1 cellular context compared by ENCODE assay signal in the genomic region with DNA sequence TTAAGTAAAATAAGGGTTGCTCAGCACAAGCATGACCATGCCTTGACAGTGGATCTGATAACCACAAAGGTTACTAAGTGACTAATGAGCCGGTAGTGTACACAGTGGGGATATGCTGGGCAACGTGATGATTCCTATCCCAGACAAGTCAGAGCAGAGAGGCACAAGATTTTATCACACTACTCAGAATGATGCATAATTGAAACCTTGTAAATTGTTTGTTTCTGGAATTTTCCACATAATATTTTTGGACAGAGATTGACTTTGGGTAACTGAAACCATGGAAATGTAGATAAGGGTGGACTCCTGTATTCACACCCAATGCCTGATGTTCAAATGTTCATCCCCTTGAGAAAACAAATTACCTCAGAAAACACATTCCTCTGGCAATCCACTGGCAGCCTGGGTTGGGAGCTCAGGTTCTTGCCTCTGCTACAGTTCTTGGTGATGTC.
TF ChIP-seq lines count a peak whose summit lies in the region.

No MANE protein-coding gene starts in this region.

TF ChIP-seq in K562, 482 proteins besides CTCF, POLR2A, EP300 and RAD21 (continued from another document and continues in another):
- TF ChIP-seq TGIF2 (CRISPR knock-in tag; IDR thresholded peaks at IDR 0.05) (no peak), ZNF134 (CRISPR knock-in tag; conservative IDR thresholded peaks at IDR 0.05) (no peak), JUN (IDR thresholded peaks at IDR 0.05; ENCODE audit: borderline replicate concordance, low read depth, low read length) (0 out of 2 replicates have a peak, but pooled peaks have one; percentile 11), JUN (CRISPR knock-in tag; IDR thresholded peaks at IDR 0.05; ENCODE audit: borderline replicate concordance) (no peak), RNF2 (IDR thresholded peaks at IDR 0.05) (no peak), ERF (CRISPR knock-in tag; IDR thresholded peaks at IDR 0.05) (no peak), ZNF507 (tag; conservative IDR thresholded peaks at IDR 0.05) (no peak), FOXJ2 (tag; IDR thresholded peaks at IDR 0.05) (peak; percentile 98), ARNT (IDR thresholded peaks at IDR 0.05) (no peak), ARID2 (IDR thresholded peaks at IDR 0.05) (no peak), ETV6 (IDR thresholded peaks at IDR 0.05; ENCODE audit: borderline replicate concordance in 1 of 2, low read depth in 2 of 2, low read length in 1 of 2) (no peak), ETV6 (CRISPR knock-in tag; IDR thresholded peaks at IDR 0.05; ENCODE audit: borderline replicate concordance) (no peak), HNRNPLL (IDR thresholded peaks at IDR 0.05; ENCODE audit: low read depth, low read length, poor library complexity, severe bottlenecking) (no peak), SREBF2 (CRISPR knock-in tag; IDR thresholded peaks at IDR 0.05) (no peak), SIRT6 (IDR thresholded peaks at IDR 0.05; ENCODE audit: low read depth, low read length) (no peak), BHLHE40 (IDR thresholded peaks at IDR 0.05; ENCODE audit: low read length) (no peak), RUNX1 (IDR thresholded peaks at IDR 0.05; ENCODE audit: low read depth) (no peak), BCL6 (CRISPR knock-in tag; IDR thresholded peaks at IDR 0.05) (no peak), FOSL1 (tag; conservative IDR thresholded peaks at IDR 0.05) (peak; percentile 80), FOXA3 (CRISPR knock-in tag; conservative IDR thresholded peaks at IDR 0.05 in 1 of 2, IDR thresholded peaks at IDR 0.05 in 1 of 2) (0 out of 4 replicates have a peak, but pooled peaks of 1 of the 2 experiments have one; percentile 9), XRCC5 (IDR thresholded peaks at IDR 0.05; ENCODE audit: low read depth, low read length) (no peak), GTF2A2 (tag; IDR thresholded peaks at IDR 0.05) (no peak), NFIX (CRISPR knock-in tag; IDR thresholded peaks at IDR 0.05; ENCODE audit: low read depth) (no peak), KHSRP (IDR thresholded peaks at IDR 0.05) (no peak), NR1H2 (CRISPR knock-in tag; IDR thresholded peaks at IDR 0.05) (no peak), PYGO2 (tag; IDR thresholded peaks at IDR 0.05) (no peak), C11orf30 (IDR thresholded peaks at IDR 0.05; ENCODE audit: low read depth) (no peak), ELF1 (tag; IDR thresholded peaks at IDR 0.05) (no peak), CC2D1A (IDR thresholded peaks at IDR 0.05) (no peak), ATF7 (IDR thresholded peaks at IDR 0.05) (no peak), SMAD4 (CRISPR knock-in tag; conservative IDR thresholded peaks at IDR 0.05) (no peak), TCF7 (IDR thresholded peaks at IDR 0.05; ENCODE audit: borderline replicate concordance) (no peak), HMG20B (CRISPR knock-in tag; IDR thresholded peaks at IDR 0.05) (no peak), SOX6 (IDR thresholded peaks at IDR 0.05) (peak; percentile 26; the same call in 1 of the 2 replicates), SPI1 (IDR thresholded peaks at IDR 0.05; ENCODE audit: borderline replicate concordance, low read depth, low read length) (no peak), ZNF780A (CRISPR knock-in tag; IDR thresholded peaks at IDR 0.05) (no peak), TEAD1 (CRISPR knock-in tag; IDR thresholded peaks at IDR 0.05) (no peak), MAFK (IDR thresholded peaks at IDR 0.05; ENCODE audit: low read length) (no peak), MED1 (CRISPR knock-in tag; IDR thresholded peaks at IDR 0.05; ENCODE audit: borderline replicate concordance) (no peak), EZH2 (IDR thresholded peaks at IDR 0.05; ENCODE audit: borderline replicate concordance, low read depth, low read length) (no peak), POLR3G (IDR thresholded peaks at IDR 0.05; ENCODE audit: extremely low read depth, insufficient read length, insufficient replicate concordance) (no peak), ZNF212 (CRISPR knock-in tag; IDR thresholded peaks at IDR 0.05) (no peak), YBX1 (IDR thresholded peaks at IDR 0.05) (no peak), CBFB (CRISPR knock-in tag; IDR thresholded peaks at IDR 0.05) (no peak), ZNF354B (CRISPR knock-in tag; IDR thresholded peaks at IDR 0.05) (no peak), ZKSCAN1 (IDR thresholded peaks at IDR 0.05; ENCODE audit: low read depth, low read length) (no peak), ASH1L (IDR thresholded peaks at IDR 0.05; ENCODE audit: borderline replicate concordance, low read depth, partially characterized antibody) (no peak)
- TF ChIP-seq, protein P1, sequence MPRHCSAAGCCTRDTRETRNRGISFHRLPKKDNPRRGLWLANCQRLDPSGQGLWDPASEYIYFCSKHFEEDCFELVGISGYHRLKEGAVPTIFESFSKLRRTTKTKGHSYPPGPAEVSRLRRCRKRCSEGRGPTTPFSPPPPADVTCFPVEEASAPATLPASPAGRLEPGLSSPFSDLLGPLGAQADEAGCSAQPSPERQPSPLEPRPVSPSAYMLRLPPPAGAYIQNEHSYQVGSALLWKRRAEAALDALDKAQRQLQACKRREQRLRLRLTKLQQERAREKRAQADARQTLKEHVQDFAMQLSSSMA (CRISPR knock-in tag; IDR thresholded peaks at IDR 0.05) = no peak
- TF ChIP-seq, protein P2, sequence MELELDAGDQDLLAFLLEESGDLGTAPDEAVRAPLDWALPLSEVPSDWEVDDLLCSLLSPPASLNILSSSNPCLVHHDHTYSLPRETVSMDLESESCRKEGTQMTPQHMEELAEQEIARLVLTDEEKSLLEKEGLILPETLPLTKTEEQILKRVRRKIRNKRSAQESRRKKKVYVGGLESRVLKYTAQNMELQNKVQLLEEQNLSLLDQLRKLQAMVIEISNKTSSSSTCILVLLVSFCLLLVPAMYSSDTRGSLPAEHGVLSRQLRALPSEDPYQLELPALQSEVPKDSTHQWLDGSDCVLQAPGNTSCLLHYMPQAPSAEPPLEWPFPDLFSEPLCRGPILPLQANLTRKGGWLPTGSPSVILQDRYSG (tag; conservative IDR thresholded peaks at IDR 0.05; ENCODE audit: low read depth) = no peak
- TF ChIP-seq, protein P3, sequence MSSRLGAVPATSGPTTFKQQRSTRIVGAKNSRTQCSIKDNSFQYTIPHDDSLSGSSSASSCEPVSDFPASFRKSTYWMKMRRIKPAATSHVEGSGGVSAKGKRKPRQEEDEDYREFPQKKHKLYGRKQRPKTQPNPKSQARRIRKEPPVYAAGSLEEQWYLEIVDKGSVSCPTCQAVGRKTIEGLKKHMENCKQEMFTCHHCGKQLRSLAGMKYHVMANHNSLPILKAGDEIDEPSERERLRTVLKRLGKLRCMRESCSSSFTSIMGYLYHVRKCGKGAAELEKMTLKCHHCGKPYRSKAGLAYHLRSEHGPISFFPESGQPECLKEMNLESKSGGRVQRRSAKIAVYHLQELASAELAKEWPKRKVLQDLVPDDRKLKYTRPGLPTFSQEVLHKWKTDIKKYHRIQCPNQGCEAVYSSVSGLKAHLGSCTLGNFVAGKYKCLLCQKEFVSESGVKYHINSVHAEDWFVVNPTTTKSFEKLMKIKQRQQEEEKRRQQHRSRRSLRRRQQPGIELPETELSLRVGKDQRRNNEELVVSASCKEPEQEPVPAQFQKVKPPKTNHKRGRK (tag; IDR thresholded peaks at IDR 0.05) = no peak
- TF ChIP-seq, protein P4, sequence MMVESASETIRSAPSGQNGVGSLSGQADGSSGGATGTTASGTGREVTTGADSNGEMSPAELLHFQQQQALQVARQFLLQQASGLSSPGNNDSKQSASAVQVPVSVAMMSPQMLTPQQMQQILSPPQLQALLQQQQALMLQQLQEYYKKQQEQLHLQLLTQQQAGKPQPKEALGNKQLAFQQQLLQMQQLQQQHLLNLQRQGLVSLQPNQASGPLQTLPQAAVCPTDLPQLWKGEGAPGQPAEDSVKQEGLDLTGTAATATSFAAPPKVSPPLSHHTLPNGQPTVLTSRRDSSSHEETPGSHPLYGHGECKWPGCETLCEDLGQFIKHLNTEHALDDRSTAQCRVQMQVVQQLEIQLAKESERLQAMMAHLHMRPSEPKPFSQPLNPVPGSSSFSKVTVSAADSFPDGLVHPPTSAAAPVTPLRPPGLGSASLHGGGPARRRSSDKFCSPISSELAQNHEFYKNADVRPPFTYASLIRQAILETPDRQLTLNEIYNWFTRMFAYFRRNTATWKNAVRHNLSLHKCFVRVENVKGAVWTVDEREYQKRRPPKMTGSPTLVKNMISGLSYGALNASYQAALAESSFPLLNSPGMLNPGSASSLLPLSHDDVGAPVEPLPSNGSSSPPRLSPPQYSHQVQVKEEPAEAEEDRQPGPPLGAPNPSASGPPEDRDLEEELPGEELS (CRISPR knock-in tag; IDR thresholded peaks at IDR 0.05; ENCODE audit: borderline replicate concordance) = no peak
- TF ChIP-seq, protein P5, sequence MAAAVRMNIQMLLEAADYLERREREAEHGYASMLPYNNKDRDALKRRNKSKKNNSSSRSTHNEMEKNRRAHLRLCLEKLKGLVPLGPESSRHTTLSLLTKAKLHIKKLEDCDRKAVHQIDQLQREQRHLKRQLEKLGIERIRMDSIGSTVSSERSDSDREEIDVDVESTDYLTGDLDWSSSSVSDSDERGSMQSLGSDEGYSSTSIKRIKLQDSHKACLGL (CRISPR knock-in tag; IDR thresholded peaks at IDR 0.05; ENCODE audit: borderline replicate concordance, poor library complexity, severe bottlenecking) = no peak
- TF ChIP-seq, protein P6, sequence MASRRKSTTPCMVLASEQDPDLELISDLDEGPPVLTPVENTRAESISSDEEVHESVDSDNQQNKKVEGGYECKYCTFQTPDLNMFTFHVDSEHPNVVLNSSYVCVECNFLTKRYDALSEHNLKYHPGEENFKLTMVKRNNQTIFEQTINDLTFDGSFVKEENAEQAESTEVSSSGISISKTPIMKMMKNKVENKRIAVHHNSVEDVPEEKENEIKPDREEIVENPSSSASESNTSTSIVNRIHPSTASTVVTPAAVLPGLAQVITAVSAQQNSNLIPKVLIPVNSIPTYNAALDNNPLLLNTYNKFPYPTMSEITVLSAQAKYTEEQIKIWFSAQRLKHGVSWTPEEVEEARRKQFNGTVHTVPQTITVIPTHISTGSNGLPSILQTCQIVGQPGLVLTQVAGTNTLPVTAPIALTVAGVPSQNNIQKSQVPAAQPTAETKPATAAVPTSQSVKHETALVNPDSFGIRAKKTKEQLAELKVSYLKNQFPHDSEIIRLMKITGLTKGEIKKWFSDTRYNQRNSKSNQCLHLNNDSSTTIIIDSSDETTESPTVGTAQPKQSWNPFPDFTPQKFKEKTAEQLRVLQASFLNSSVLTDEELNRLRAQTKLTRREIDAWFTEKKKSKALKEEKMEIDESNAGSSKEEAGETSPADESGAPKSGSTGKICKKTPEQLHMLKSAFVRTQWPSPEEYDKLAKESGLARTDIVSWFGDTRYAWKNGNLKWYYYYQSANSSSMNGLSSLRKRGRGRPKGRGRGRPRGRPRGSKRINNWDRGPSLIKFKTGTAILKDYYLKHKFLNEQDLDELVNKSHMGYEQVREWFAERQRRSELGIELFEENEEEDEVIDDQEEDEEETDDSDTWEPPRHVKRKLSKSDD (conservative IDR thresholded peaks at IDR 0.05; ENCODE audit: low read length) = no peak
- TF ChIP-seq, protein P7, sequence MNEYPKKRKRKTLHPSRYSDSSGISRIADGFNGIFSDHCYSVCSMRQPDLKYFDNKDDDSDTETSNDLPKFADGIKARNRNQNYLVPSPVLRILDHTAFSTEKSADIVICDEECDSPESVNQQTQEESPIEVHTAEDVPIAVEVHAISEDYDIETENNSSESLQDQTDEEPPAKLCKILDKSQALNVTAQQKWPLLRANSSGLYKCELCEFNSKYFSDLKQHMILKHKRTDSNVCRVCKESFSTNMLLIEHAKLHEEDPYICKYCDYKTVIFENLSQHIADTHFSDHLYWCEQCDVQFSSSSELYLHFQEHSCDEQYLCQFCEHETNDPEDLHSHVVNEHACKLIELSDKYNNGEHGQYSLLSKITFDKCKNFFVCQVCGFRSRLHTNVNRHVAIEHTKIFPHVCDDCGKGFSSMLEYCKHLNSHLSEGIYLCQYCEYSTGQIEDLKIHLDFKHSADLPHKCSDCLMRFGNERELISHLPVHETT (CRISPR knock-in tag; conservative IDR thresholded peaks at IDR 0.05 in 1 of 2, IDR thresholded peaks at IDR 0.05 in 1 of 2) = 0 out of 4 replicates have a peak, but pooled peaks of 1 of the 2 experiments have one; percentile 32
- TF ChIP-seq, protein P8, sequence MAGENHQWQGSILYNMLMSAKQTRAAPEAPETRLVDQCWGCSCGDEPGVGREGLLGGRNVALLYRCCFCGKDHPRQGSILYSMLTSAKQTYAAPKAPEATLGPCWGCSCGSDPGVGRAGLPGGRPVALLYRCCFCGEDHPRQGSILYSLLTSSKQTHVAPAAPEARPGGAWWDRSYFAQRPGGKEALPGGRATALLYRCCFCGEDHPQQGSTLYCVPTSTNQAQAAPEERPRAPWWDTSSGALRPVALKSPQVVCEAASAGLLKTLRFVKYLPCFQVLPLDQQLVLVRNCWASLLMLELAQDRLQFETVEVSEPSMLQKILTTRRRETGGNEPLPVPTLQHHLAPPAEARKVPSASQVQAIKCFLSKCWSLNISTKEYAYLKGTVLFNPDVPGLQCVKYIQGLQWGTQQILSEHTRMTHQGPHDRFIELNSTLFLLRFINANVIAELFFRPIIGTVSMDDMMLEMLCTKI (IDR thresholded peaks at IDR 0.05; ENCODE audit: partially characterized antibody) = no peak
- TF ChIP-seq, protein P9, sequence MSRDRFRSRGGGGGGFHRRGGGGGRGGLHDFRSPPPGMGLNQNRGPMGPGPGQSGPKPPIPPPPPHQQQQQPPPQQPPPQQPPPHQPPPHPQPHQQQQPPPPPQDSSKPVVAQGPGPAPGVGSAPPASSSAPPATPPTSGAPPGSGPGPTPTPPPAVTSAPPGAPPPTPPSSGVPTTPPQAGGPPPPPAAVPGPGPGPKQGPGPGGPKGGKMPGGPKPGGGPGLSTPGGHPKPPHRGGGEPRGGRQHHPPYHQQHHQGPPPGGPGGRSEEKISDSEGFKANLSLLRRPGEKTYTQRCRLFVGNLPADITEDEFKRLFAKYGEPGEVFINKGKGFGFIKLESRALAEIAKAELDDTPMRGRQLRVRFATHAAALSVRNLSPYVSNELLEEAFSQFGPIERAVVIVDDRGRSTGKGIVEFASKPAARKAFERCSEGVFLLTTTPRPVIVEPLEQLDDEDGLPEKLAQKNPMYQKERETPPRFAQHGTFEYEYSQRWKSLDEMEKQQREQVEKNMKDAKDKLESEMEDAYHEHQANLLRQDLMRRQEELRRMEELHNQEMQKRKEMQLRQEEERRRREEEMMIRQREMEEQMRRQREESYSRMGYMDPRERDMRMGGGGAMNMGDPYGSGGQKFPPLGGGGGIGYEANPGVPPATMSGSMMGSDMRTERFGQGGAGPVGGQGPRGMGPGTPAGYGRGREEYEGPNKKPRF (IDR thresholded peaks at IDR 0.05; ENCODE audit: low read depth, low read length) = no peak
